Comparison of ENCODE assay signal across 8 cellular contexts in genomic region chr11:11620251-11620965, GRCh38. TPM values are rescaled to one million over a fixed set of nuclear protein-coding genes. Genes with fewer than 3 reads are reported as not detected.
DNase-seq lines count a peak whose midpoint lies in the region; ATAC-seq and TF ChIP-seq lines count a peak whose summit lies in the region.

No MANE protein-coding gene starts in this region.

- H2AFZ ChIP-seq in MM.1S (ENCODE audit: low read length): peak overlapping the region; percentile 91

- H3K4me2 ChIP-seq in MM.1S (ENCODE audit: low read depth, low read length): peak overlapping the region; percentile 93
- H3K4me2 ChIP-seq in skeletal muscle satellite cell (ENCODE audit: low read length): peak overlapping the region; percentile 100

- no peaks in the 10 kb centered on the region for H4K20me1 ChIP-seq in MM.1S (ENCODE audit: insufficient read depth, low read length)

- in situ Hi-C loops in G401 (cut with HindIII; ENCODE audit: low sequenced_read_pairs): no loop called here

- H3K4me3 ChIP-seq in MM.1S (ENCODE audit: low read length): peak overlapping the region; percentile 78
- peak overlapping the region; percentile 85 for H3K4me3 ChIP-seq in iPS-15b (ENCODE audit: low read depth, low read length)
- H3K4me3 ChIP-seq in skeletal muscle satellite cell (ENCODE audit: low read length): peak overlapping the region; percentile 74

- DNase-seq in G401 (ENCODE audit: low spot score) (peak; percentile 69), MM.1S (no peak)
- peak; percentile 38 for DNase-seq in activated naive CD8-positive, alpha-beta T cell treated with anti-CD3 and anti-CD28 coated beads, Interleukin-2, amount 10 ng/mL, durations not matched to agents 7 days and 5 days
- no peak for DNase-seq in central memory CD4-positive, alpha-beta T cell

- H3K36me3 ChIP-seq in MM.1S (replicated peaks; ENCODE audit: insufficient read depth, low read length) (no peaks in the 10 kb centered on the region), iPS-15b (ENCODE audit: control insufficient read depth, insufficient read depth, low read length) (no peaks in the 10 kb centered on the region), skeletal muscle satellite cell (ENCODE audit: insufficient read depth, low read length) (no peaks in the 10 kb centered on the region)

- peaks cover 43% of the 10 kb centered on the region for H3K27me3 Mint-ChIP-seq in activated naive CD8-positive, alpha-beta T cell treated with anti-CD3 and anti-CD28 coated beads, Interleukin-2, amount 10 ng/mL, durations not matched to agents 7 days and 5 days

- peak overlapping the region; percentile 23; the same call in 1 of the 2 replicates for H3K9ac ChIP-seq in MM.1S (ENCODE audit: low read length)
- no peak overlapping the region for H3K9ac ChIP-seq in iPS-15b (ENCODE audit: low read depth, low read length)
- peak overlapping the region; percentile 66 for H3K9ac ChIP-seq in skeletal muscle satellite cell (ENCODE audit: low read depth, low read length)

- H3K4me1 ChIP-seq in MM.1S (ENCODE audit: low read length): no peaks in the 10 kb centered on the region
- H3K4me1 ChIP-seq in iPS-15b (ENCODE audit: control insufficient read depth, insufficient read depth, low read length): peaks cover 4% of the 10 kb centered on the region
- peaks cover 21% of the 10 kb centered on the region for H3K4me1 ChIP-seq in skeletal muscle satellite cell (ENCODE audit: control insufficient read depth, insufficient read depth, low read length)

- ATAC-seq in activated naive CD8-positive, alpha-beta T cell treated with anti-CD3 and anti-CD28 coated beads, Interleukin-2, amount 10 ng/mL, durations not matched to agents 7 days and 5 days (ENCODE audit: low read depth): no peak
- no peak for ATAC-seq in HG03521 (IDR thresholded peaks at IDR 0.05; ENCODE audit: unreplicated experiment)
- no peak for ATAC-seq in GM18867 (IDR thresholded peaks at IDR 0.05; ENCODE audit: unreplicated experiment)

- H3K27me3 ChIP-seq in MM.1S (replicated peaks; ENCODE audit: insufficient read depth, low read length) (no peaks in the 10 kb centered on the region), iPS-15b (ENCODE audit: control insufficient read depth, insufficient read depth, low read length) (peaks cover 44% of the 10 kb centered on the region), skeletal muscle satellite cell (ENCODE audit: control insufficient read depth, insufficient read depth, low read length) (peaks cover 34% of the 10 kb centered on the region)

- H3F3A ChIP-seq in MM.1S (ENCODE audit: insufficient read depth, low read length): no peaks in the 10 kb centered on the region

- peak overlapping the region; percentile 82 for H3K4me3 Mint-ChIP-seq in activated naive CD8-positive, alpha-beta T cell treated with anti-CD3 and anti-CD28 coated beads, Interleukin-2, amount 10 ng/mL, durations not matched to agents 7 days and 5 days

- H3K27ac ChIP-seq in MM.1S (ENCODE audit: low read length): no peak overlapping the region

- no peaks in the 10 kb centered on the region for H3K9me3 ChIP-seq in MM.1S (replicated peaks; ENCODE audit: insufficient read depth, low read length)
- H3K9me3 ChIP-seq in iPS-15b (ENCODE audit: control insufficient read depth, insufficient read depth, low read length): no peaks in the 10 kb centered on the region
- H3K9me3 ChIP-seq in skeletal muscle satellite cell (replicated peaks; ENCODE audit: low read length): no peaks in the 10 kb centered on the region

- peaks cover 9% of the 10 kb centered on the region for H3K4me1 Mint-ChIP-seq in activated naive CD8-positive, alpha-beta T cell treated with anti-CD3 and anti-CD28 coated beads, Interleukin-2, amount 10 ng/mL, durations not matched to agents 7 days and 5 days

- no peaks in the 10 kb centered on the region for H3K36me3 Mint-ChIP-seq in activated naive CD8-positive, alpha-beta T cell treated with anti-CD3 and anti-CD28 coated beads, Interleukin-2, amount 10 ng/mL, durations not matched to agents 7 days and 5 days

- no peak overlapping the region for H3K27ac Mint-ChIP-seq in activated naive CD8-positive, alpha-beta T cell treated with anti-CD3 and anti-CD28 coated beads, Interleukin-2, amount 10 ng/mL, durations not matched to agents 7 days and 5 days

- no peaks in the 10 kb centered on the region for H3K9me3 Mint-ChIP-seq in activated naive CD8-positive, alpha-beta T cell treated with anti-CD3 and anti-CD28 coated beads, Interleukin-2, amount 10 ng/mL, durations not matched to agents 7 days and 5 days

- POLR2A ChIA-PET in activated naive CD8-positive, alpha-beta T cell treated with anti-CD3 and anti-CD28 coated beads, Interleukin-2, amount 10 ng/mL, durations not matched to agents 7 days and 5 days (lab: Charles Lee): interaction anchor here (0.7 kb wide), 1 partner anchor 589 kb away, joined by 3 read pairs; no protein-coding TSS in a partner anchor

- H3K9me2 ChIP-seq in MM.1S (replicated peaks; ENCODE audit: insufficient read depth, low read length): no peaks in the 10 kb centered on the region

- no peaks in the 10 kb centered on the region for H3K79me2 ChIP-seq in MM.1S (ENCODE audit: low read length)

- no peak for TF ChIP-seq CTCF in MM.1S (IDR thresholded peaks at IDR 0.05; ENCODE audit: low read length)

RNA-seq across cellular contexts. Expression of gene GALNT18, which starts 1.4 kb away (rescaled TPM):
- 0.06 TPM in 1 of 2 replicates, not detected in the other for total RNA-seq in G401 (2014; rRNA removed; shearing (Covaris generic))
- total RNA-seq in activated naive CD8-positive, alpha-beta T cell treated with anti-CD3 and anti-CD28 coated beads, Interleukin-2, amount 10 ng/mL, durations not matched to agents 7 days and 5 days: 1 to 10 TPM; 1.7 to 2.0 TPM
- 2.8 and 7.0 TPM in 2 replicates for total RNA-seq in skeletal muscle satellite cell (2012; rRNA removed)

Comparison
In these comparisons a context has a peak if more than half of its experiments do, and no peak if none do; other contexts are left out.
1. DNase-seq: peak in G401 (single experiment) and activated naive CD8-positive, alpha-beta T cell treated with anti-CD3 and anti-CD28 coated beads, Interleukin-2, amount 10 ng/mL, durations not matched to agents 7 days and 5 days (single experiment); none in MM.1S (single experiment) and central memory CD4-positive, alpha-beta T cell (single experiment).
2. Peak in every context shown above with its lines, with median percentiles within 50 percentile points of each other: H3K4me3 ChIP-seq.